8 cellular contexts compared by ENCODE assay signal in genomic region chr11:120929664-120930154, GRCh38.
DNase-seq lines count a peak whose midpoint lies in the region; ATAC-seq and TF ChIP-seq lines count a peak whose summit lies in the region.

No MANE protein-coding gene starts in this region.

- no peaks in the 10 kb centered on the region for H3K27me3 ChIP-seq in esophagus squamous epithelium

- no peak overlapping the region for H3K4me3 ChIP-seq in esophagus squamous epithelium

- intact Hi-C loops in esophagus squamous epithelium (cut with DNase I): no loop called here

- no peaks in the 10 kb centered on the region for H3K36me3 Mint-ChIP-seq in T-helper 2 cell treated with Interferon-gamma antibody and Interleukin-4, amounts not matched to agents 5 μg/mL and 100 μg/mL, for 36 hours (ENCODE audit: low read depth)
- H3K36me3 Mint-ChIP-seq in neural crest cell (ENCODE audit: low read depth): no peaks in the 10 kb centered on the region

- no peaks in the 10 kb centered on the region for H3K4me1 Mint-ChIP-seq in T-helper 2 cell treated with Interferon-gamma antibody and Interleukin-4, amounts not matched to agents 5 μg/mL and 100 μg/mL, for 36 hours (ENCODE audit: low read depth)
- H3K4me1 Mint-ChIP-seq in neural crest cell: no peaks in the 10 kb centered on the region

- peaks cover 0 to 5% (median 0%) of the 10 kb centered on the region in 3 donors for H3K4me1 ChIP-seq in esophagus squamous epithelium

- H3K27ac ChIP-seq in esophagus squamous epithelium: no peak overlapping the region

- H3K4me3 Mint-ChIP-seq in T-helper 2 cell treated with Interferon-gamma antibody and Interleukin-4, amounts not matched to agents 5 μg/mL and 100 μg/mL, for 36 hours: no peak overlapping the region
- no peak overlapping the region for H3K4me3 Mint-ChIP-seq in neural crest cell

- no peak for TF ChIP-seq POLR2A in esophagus squamous epithelium (IDR thresholded peaks at IDR 0.05)

- TF ChIP-seq CTCF in esophagus squamous epithelium (IDR thresholded peaks at IDR 0.05): peak in 5 of 6 experiments; percentile 50 to 77 (median 58)
- TF ChIP-seq CTCF in neural crest cell (conservative IDR thresholded peaks at IDR 0.05): peak; percentile 71

- H3K36me3 ChIP-seq in esophagus squamous epithelium: no peaks in the 10 kb centered on the region

- DNase-seq in T-helper 2 cell (peak in 3 of 5 experiments; percentile 9 to 53 (median 10)), NCI-H1092 (lab: John Stamatoyannopoulos, UW) (peak; percentile 9), esophagus squamous epithelium (lab: John Stamatoyannopoulos, UW) (no peak), neural crest cell (ENCODE audit: low read depth, low spot score) (peak; percentile 59)
- DNase-seq in T-helper 2 cell treated with Interferon-gamma antibody and Interleukin-4, amounts not matched to agents 5 μg/mL and 100 μg/mL, for 36 hours (ENCODE audit: low spot score): no peak
- DNase-seq in activated CD4-positive, alpha-beta T cell treated with anti-CD3 and anti-CD28 coated beads for 4 hours: peak; percentile 10 to 21

- no peak overlapping the region for H3K27ac Mint-ChIP-seq in T-helper 2 cell treated with Interferon-gamma antibody and Interleukin-4, amounts not matched to agents 5 μg/mL and 100 μg/mL, for 36 hours
- H3K27ac Mint-ChIP-seq in neural crest cell (ENCODE audit: unreplicated experiment): no peak overlapping the region

- 28 to 35% methylated on average over 8 of the region's 13 CpGs for WGBS in esophagus squamous epithelium, 2 donors

- no peaks in the 10 kb centered on the region for H3K9me3 Mint-ChIP-seq in T-helper 2 cell treated with Interferon-gamma antibody and Interleukin-4, amounts not matched to agents 5 μg/mL and 100 μg/mL, for 36 hours
- no peaks in the 10 kb centered on the region for H3K9me3 Mint-ChIP-seq in neural crest cell

- no peaks in the 10 kb centered on the region for H3K9me3 ChIP-seq in esophagus squamous epithelium

- no peak for ATAC-seq in HG02840 (IDR thresholded peaks at IDR 0.05; ENCODE audit: low FRiP score, unreplicated experiment)
- ATAC-seq in HG03196 (IDR thresholded peaks at IDR 0.05; ENCODE audit: unreplicated experiment): no peak

- H3K27me3 Mint-ChIP-seq in T-helper 2 cell treated with Interferon-gamma antibody and Interleukin-4, amounts not matched to agents 5 μg/mL and 100 μg/mL, for 36 hours (ENCODE audit: low read depth): peaks cover 2% of the 10 kb centered on the region
- no peaks in the 10 kb centered on the region for H3K27me3 Mint-ChIP-seq in neural crest cell (ENCODE audit: low read depth)

Comparison
In these comparisons a context has a peak if more than half of its experiments do, and no peak if none do; other contexts are left out.
1. DNase-seq: peak in T-helper 2 cell (3 of 5), NCI-H1092 (single experiment), activated CD4-positive, alpha-beta T cell treated with anti-CD3 and anti-CD28 coated beads for 4 hours (2 of 2) and neural crest cell (single experiment); none in T-helper 2 cell treated with Interferon-gamma antibody and Interleukin-4, amounts not matched to agents 5 μg/mL and 100 μg/mL, for 36 hours (single experiment) and esophagus squamous epithelium (single experiment).